In the genomic region with DNA sequence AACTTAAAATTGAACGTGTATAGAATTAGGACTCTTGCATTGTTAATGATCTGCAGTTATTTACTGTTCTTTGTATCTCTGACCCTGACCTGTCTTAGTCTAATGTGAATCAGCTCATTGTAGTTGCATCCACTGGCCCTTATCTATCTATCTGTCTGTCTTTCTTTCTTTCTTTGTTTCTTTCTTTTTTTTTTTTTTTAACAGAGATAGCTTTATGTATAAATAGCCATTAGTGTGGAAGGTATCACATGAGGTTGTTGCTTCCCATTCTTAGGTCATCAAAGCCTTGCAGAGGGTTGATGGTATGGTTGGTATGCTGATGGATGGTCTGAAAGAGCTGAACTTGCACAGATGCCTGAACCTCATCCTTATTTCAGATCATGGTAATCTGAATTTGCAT, we compare ENCODE assay signal across 1 cellular context.
TF ChIP-seq lines count a peak whose summit lies in the region.

No MANE protein-coding gene starts in this region.

TF ChIP-seq in HepG2, 621 proteins besides CTCF, POLR2A, EP300 and RAD21 (continued from another document):
- TF ChIP-seq ZNF207 (IDR thresholded peaks at IDR 0.05; ENCODE audit: borderline replicate concordance) (no peak), SOX6 (IDR thresholded peaks at IDR 0.05) (no peak), SOX6 (CRISPR knock-in tag; IDR thresholded peaks at IDR 0.05) (peak; percentile 78), ARNT2 (CRISPR knock-in tag; IDR thresholded peaks at IDR 0.05; ENCODE audit: low read depth) (no peak), NCOA2 (CRISPR knock-in tag; IDR thresholded peaks at IDR 0.05) (peak; percentile 52; the same call in 1 of the 2 replicates), CREB1 (IDR thresholded peaks at IDR 0.05) (no peak), CREB1 (CRISPR knock-in tag; IDR thresholded peaks at IDR 0.05) (peak; percentile 36; the same call in 1 of the 2 replicates), TFE3 (CRISPR knock-in tag; IDR thresholded peaks at IDR 0.05) (peak; percentile 82), THYN1 (CRISPR knock-in tag; IDR thresholded peaks at IDR 0.05; ENCODE audit: borderline replicate concordance, low read depth) (no peak), FOXP1 (IDR thresholded peaks at IDR 0.05) (no peak), FOXP1 (CRISPR knock-in tag; IDR thresholded peaks at IDR 0.05) (peak; percentile 45; the same call in 1 of the 2 replicates), FOSL2 (CRISPR knock-in tag; IDR thresholded peaks at IDR 0.05) (no peak), ZNF614 (CRISPR knock-in tag; IDR thresholded peaks at IDR 0.05; ENCODE audit: borderline replicate concordance) (peak; percentile 78; the same call in 1 of the 2 replicates), NCOR1 (IDR thresholded peaks at IDR 0.05; ENCODE audit: borderline replicate concordance, low read length) (peak; percentile 78; the same call in 1 of the 2 replicates), LCORL (IDR thresholded peaks at IDR 0.05) (0 out of 2 replicates have a peak, but pooled peaks have one; percentile 25), LCORL (CRISPR knock-in tag; IDR thresholded peaks at IDR 0.05) (no peak), SAP130 (CRISPR knock-in tag; IDR thresholded peaks at IDR 0.05; ENCODE audit: low read depth) (0 out of 2 replicates have a peak, but pooled peaks have one; percentile 15), TCF7 (IDR thresholded peaks at IDR 0.05; ENCODE audit: low read depth) (peak; percentile 42), NR2F6 (IDR thresholded peaks at IDR 0.05) (peak; percentile 75), NR2F6 (CRISPR knock-in tag; IDR thresholded peaks at IDR 0.05) (peak; percentile 65; the same call in 1 of the 2 replicates), ZBTB43 (CRISPR knock-in tag; conservative IDR thresholded peaks at IDR 0.05) (no peak), KLF16 (CRISPR knock-in tag; IDR thresholded peaks at IDR 0.05) (0 out of 4 replicates have a peak, but pooled peaks of 1 of the 2 experiments have one; percentile 12), ZNF790 (CRISPR knock-in tag; IDR thresholded peaks at IDR 0.05; ENCODE audit: borderline replicate concordance) (no peak)
- TF ChIP-seq, protein P1, sequence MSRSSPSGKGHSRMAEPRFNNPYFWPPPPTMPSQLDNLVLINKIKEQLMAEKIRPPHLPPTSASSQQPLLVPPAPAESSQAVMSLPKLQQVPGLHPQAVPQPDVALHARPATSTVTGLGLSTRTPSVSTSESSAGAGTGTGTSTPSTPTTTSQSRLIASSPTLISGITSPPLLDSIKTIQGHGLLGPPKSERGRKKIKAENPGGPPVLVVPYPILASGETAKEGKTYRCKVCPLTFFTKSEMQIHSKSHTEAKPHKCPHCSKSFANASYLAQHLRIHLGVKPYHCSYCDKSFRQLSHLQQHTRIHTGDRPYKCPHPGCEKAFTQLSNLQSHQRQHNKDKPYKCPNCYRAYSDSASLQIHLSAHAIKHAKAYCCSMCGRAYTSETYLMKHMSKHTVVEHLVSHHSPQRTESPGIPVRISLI (CRISPR knock-in tag; IDR thresholded peaks at IDR 0.05; ENCODE audit: borderline replicate concordance), result peak; percentile 70; the same call in 1 of the 2 replicates
